Comparison of ENCODE assay signal across 14 cellular contexts in the genomic region with DNA sequence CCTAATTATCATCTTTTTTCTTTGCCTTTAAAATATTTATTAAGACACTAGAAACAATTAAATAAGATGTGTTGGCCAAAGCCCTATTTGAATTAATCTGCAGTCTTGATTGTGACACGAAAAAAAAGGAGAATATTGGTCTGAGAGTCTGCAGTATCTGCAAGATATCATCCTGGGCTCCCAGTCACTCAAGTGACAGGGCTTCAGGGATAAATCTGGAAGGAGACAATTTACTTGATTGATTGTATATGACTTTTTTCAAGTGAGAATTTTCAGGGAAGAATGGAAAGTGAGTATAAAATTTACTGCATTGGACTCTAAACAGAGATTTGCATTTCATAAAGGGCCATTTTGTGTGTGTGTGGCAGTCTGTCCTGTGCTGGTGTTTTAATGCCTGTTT.
DNase-seq lines count a peak whose midpoint lies in the region; ATAC-seq and TF ChIP-seq lines count a peak whose summit lies in the region.
"Had no signal": no experiment of that assay in that cellular context is flagged by ENCODE, and none has a peak within 500 bp of the region (broad histone marks: within the 10 kb centered on the region; RNA-seq: fewer than 3 reads in every experiment).

No MANE protein-coding gene starts in this region.

- ATAC-seq in Right ventricle myocardium superior (ENCODE audit: poor library complexity) (no peak), gastrocnemius medialis (no peak), sciatic nerve (no peak)

- in situ Hi-C loops in gastrocnemius medialis (cut with MboI; ENCODE audit: low sequenced_read_pairs in 4 of 4): loop anchor here in 1 of 4 donors (25.0 kb wide), 1 partner anchor 134 kb away; no protein-coding TSS in a partner anchor

- H3K36me3 ChIP-seq in cardiac muscle cell (no peaks in the 10 kb centered on the region), muscle layer of colon (ENCODE audit: insufficient read depth, low read length) (no peaks in the 10 kb centered on the region), gastrocnemius medialis (no peaks in the 10 kb centered on the region), breast epithelium (no peaks in the 10 kb centered on the region)

- H3K9ac ChIP-seq in muscle layer of colon (ENCODE audit: low read length): no peak overlapping the region

- no peaks in the 10 kb centered on the region for H3K27me3 ChIP-seq in cardiac muscle cell
- H3K27me3 ChIP-seq in muscle layer of colon (ENCODE audit: control insufficient read depth in 1 of 2, insufficient read depth in 2 of 2, low read length in 2 of 2): no peaks in the 10 kb centered on the region
- no peaks in the 10 kb centered on the region for H3K27me3 ChIP-seq in gastrocnemius medialis
- H3K27me3 ChIP-seq in breast epithelium: no peaks in the 10 kb centered on the region

- intact Hi-C loops in Right ventricle myocardium superior (cut with DNase I) (loop anchor here (5.0 kb wide), 1 partner anchor 146 kb away; no protein-coding TSS in a partner anchor), gastrocnemius medialis (cut with DNase I; ENCODE audit: low total_unique reads) (no loop called here), sciatic nerve (cut with DNase I) (no loop called here), breast epithelium (cut with DNase I; ENCODE audit: low total_unique reads) (no loop called here)

- TF ChIP-seq CTCF in cardiac muscle cell (IDR thresholded peaks at IDR 0.05; ENCODE audit: low read depth, low read length) (no peak), gastrocnemius medialis (IDR thresholded peaks at IDR 0.05 in 4 of 5, conservative IDR thresholded peaks at IDR 0.05 in 1 of 5) (no peak), breast epithelium (IDR thresholded peaks at IDR 0.05) (no peak)

- TF ChIP-seq POLR2A in gastrocnemius medialis (IDR thresholded peaks at IDR 0.05): no peak
- TF ChIP-seq POLR2A in breast epithelium (IDR thresholded peaks at IDR 0.05): no peak

- H3K4me3 ChIP-seq in cardiac muscle cell (no peak overlapping the region), muscle layer of colon (ENCODE audit: low read depth in 1 of 2, low read length in 2 of 2) (no peak overlapping the region), gastrocnemius medialis (no peak overlapping the region), breast epithelium (no peak overlapping the region)
- H3K4me3 ChIP-seq: GM23338 had no signal

- H3K9me3 ChIP-seq in cardiac muscle cell (ENCODE audit: low read depth) (no peaks in the 10 kb centered on the region), muscle layer of colon (ENCODE audit: low read length) (no peaks in the 10 kb centered on the region), gastrocnemius medialis (no peaks in the 10 kb centered on the region), breast epithelium (no peaks in the 10 kb centered on the region)

- H3K4me1 ChIP-seq in cardiac muscle cell (ENCODE audit: low read depth) (peaks cover 56% of the 10 kb centered on the region), muscle layer of colon (ENCODE audit: insufficient read depth, low read length) (peaks cover 47% of the 10 kb centered on the region), gastrocnemius medialis (peaks cover 10 to 37% of the 10 kb centered on the region in 2 donors), breast epithelium (no peaks in the 10 kb centered on the region)

- DNase-seq in cardiac muscle cell (ENCODE audit: low read depth in 1 of 2, low spot score in 1 of 2): no peak
- no peak for DNase-seq in Right ventricle myocardium superior
- DNase-seq in SK-N-DZ (ENCODE audit: low spot score): peak; percentile 27
- DNase-seq in gastrocnemius medialis: no peak
- DNase-seq in NCI-H2196 treated with DMSO at 0.1 percent for 48 hours (lab: John Stamatoyannopoulos, UW; ENCODE audit: unreplicated experiment): no peak
- no peak for DNase-seq in sciatic nerve (ENCODE audit: low spot score)
- no peak for DNase-seq in breast epithelium (ENCODE audit: low spot score in 2 of 2)
- DNase-seq: C1 segment of cervical spinal cord; CD4-positive, CD25-positive, alpha-beta regulatory T cell; CD8-positive, alpha-beta memory T cell; COR-L47; GDM1 had no signal

- H3K27ac ChIP-seq in cardiac muscle cell (peak overlapping the region; percentile 96), muscle layer of colon (ENCODE audit: low read depth, low read length) (peak overlapping the region; percentile 79), gastrocnemius medialis (peak overlapping the region in 3 of 4 donors; percentile 56 to 79 (median 57)), breast epithelium (no peak overlapping the region)

Comparison
In these comparisons a context has a peak if more than half of its experiments do, and no peak if none do; other contexts are left out.
1. H3K27ac ChIP-seq: peak in cardiac muscle cell (single experiment), muscle layer of colon (single experiment) and gastrocnemius medialis (3 of 4); none in breast epithelium (0 of 2).